Comparison of ENCODE assay signal across 23 cellular contexts in the genomic region with DNA sequence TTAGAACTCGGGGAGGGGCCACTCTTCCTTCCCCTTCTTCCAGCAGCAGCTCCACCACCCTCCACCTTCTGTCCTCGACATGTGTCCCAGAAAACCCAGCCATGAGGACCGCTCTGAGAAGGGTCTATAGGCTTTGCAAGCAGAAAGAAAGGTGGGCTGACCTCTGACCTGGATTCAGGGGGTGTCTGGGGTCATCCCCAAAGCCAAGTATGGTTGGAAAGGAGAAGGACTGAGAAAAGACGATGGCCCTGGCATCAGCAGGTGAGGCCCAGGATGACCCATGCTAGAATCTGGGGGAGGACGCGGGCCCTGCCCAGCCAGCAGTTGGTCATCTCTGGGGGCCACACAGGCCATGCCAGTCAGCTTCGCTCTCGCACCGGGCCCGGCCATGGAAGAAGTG. TPM values are rescaled to one million over a fixed set of nuclear protein-coding genes. Genes with fewer than 3 reads are reported as not detected.
"Had no signal": no experiment of that assay in that cellular context is flagged by ENCODE, and none has a peak within 500 bp of the region (broad histone marks: within the 10 kb centered on the region; RNA-seq: fewer than 3 reads in every experiment).

No MANE protein-coding gene starts in this region.

- H3K4me1 Mint-ChIP-seq: activated T-helper 17 cell treated with anti-CD3 and anti-CD28 coated beads, Interleukin-2, amount 50 U/mL, for 72 hours; WTC11 had no signal

- H3K36me3 Mint-ChIP-seq: activated naive CD8-positive, alpha-beta T cell treated with anti-CD3 and anti-CD28 coated beads, Interleukin-2, amount 10 ng/mL, durations not matched to agents 7 days and 5 days; WTC11 had no signal

- H3K27me3 Mint-ChIP-seq: activated naive CD8-positive, alpha-beta T cell treated with anti-CD3 and anti-CD28 coated beads, Interleukin-2, amount 10 ng/mL, durations not matched to agents 7 days and 5 days; activated T-helper 17 cell treated with anti-CD3 and anti-CD28 coated beads, Interleukin-2, amount 50 U/mL, for 72 hours had no signal

- H3K27ac Mint-ChIP-seq: activated naive CD4-positive, alpha-beta T cell treated with anti-CD3 and anti-CD28 coated beads for 36 hours; activated naive CD8-positive, alpha-beta T cell treated with anti-CD3 and anti-CD28 coated beads, Interleukin-2, amount 10 ng/mL, durations not matched to agents 7 days and 5 days; activated T-helper 17 cell treated with anti-CD3 and anti-CD28 coated beads, Interleukin-2, amount 50 U/mL, for 72 hours; T-helper 1 cell treated with Interleukin-12 subunit alpha and Interleukin-12 subunit beta and Interleukin-4 antibody, amounts not matched to agents 30 μg/mL and 1 μg/mL, for 36 hours; WTC11 had no signal

- H3K9me3 Mint-ChIP-seq: activated naive CD4-positive, alpha-beta T cell treated with anti-CD3 and anti-CD28 coated beads for 36 hours; activated naive CD8-positive, alpha-beta T cell treated with anti-CD3 and anti-CD28 coated beads, Interleukin-2, amount 10 ng/mL, durations not matched to agents 7 days and 5 days; activated T-helper 17 cell treated with anti-CD3 and anti-CD28 coated beads, Interleukin-2, amount 50 U/mL, for 72 hours; T-helper 1 cell treated with Interleukin-12 subunit alpha and Interleukin-12 subunit beta and Interleukin-4 antibody, amounts not matched to agents 30 μg/mL and 1 μg/mL, for 36 hours; WTC11 had no signal

- H3K27ac ChIP-seq: adrenal gland had no signal

- H3K9me3 ChIP-seq: adrenal gland had no signal

- H3K27me3 ChIP-seq: adrenal gland had no signal

- H3K4me3 ChIP-seq: adrenal gland had no signal

- H3K4me1 ChIP-seq: adrenal gland had no signal

- ATAC-seq: activated T-helper 17 cell treated with anti-CD3 and anti-CD28 coated beads, Interleukin-2, amount 50 U/mL, for 72 hours; WTC11 had no signal

- H3K4me3 Mint-ChIP-seq: activated naive CD4-positive, alpha-beta T cell treated with anti-CD3 and anti-CD28 coated beads for 36 hours; activated naive CD8-positive, alpha-beta T cell treated with anti-CD3 and anti-CD28 coated beads, Interleukin-2, amount 10 ng/mL, durations not matched to agents 7 days and 5 days; activated T-helper 17 cell treated with anti-CD3 and anti-CD28 coated beads, Interleukin-2, amount 50 U/mL, for 72 hours; T-helper 1 cell treated with Interleukin-12 subunit alpha and Interleukin-12 subunit beta and Interleukin-4 antibody, amounts not matched to agents 30 μg/mL and 1 μg/mL, for 36 hours; WTC11 had no signal

- FAIRE-seq: RCC 7860 had no signal

- DNase-seq: activated CD4-positive, alpha-beta T cell treated with anti-CD3 and anti-CD28 coated beads for 48 hours; activated CD4-positive, alpha-beta T cell treated with anti-CD3 and anti-CD28 coated beads, Interleukin-2, amount 50 U/mL, for 48 hours; activated CD4-positive, CD25-positive, alpha-beta regulatory T cell treated with anti-CD3 and anti-CD28 coated beads, Interleukin-2, amount 50 U/mL, for 72 hours; activated gamma-delta T cell; activated naive CD4-positive, alpha-beta T cell treated with anti-CD3 and anti-CD28 coated beads for 36 hours; activated naive CD8-positive, alpha-beta T cell treated with anti-CD3 and anti-CD28 coated beads, Interleukin-2, amount 10 ng/mL, durations not matched to agents 7 days and 5 days; activated T-cell treated with anti-CD3 and anti-CD28 coated beads for 4 hours; activated T-cell treated with anti-CD3 and anti-CD28 coated beads, Interleukin-2, amount 50 U/mL, for 48 hours; adrenal gland; anterior cingulate cortex; cerebellar nuclear complex; Kasumi-1; KBM-7; NCI-H1092; NCI-H1417; NCI-H2029; NCI-H2107; SHP77 treated with DMSO at 0.1 percent for 48 hours had no signal

RNA-seq across cellular contexts. Expression of gene SMIM5, which starts 6.1 kb away (rescaled TPM):
- total RNA-seq: activated naive CD4-positive, alpha-beta T cell treated with anti-CD3 and anti-CD28 coated beads for 36 hours; SK-MEL-5; WTC11 had no signal
